ENCODE assay signal across 8 cellular contexts in the genomic region with DNA sequence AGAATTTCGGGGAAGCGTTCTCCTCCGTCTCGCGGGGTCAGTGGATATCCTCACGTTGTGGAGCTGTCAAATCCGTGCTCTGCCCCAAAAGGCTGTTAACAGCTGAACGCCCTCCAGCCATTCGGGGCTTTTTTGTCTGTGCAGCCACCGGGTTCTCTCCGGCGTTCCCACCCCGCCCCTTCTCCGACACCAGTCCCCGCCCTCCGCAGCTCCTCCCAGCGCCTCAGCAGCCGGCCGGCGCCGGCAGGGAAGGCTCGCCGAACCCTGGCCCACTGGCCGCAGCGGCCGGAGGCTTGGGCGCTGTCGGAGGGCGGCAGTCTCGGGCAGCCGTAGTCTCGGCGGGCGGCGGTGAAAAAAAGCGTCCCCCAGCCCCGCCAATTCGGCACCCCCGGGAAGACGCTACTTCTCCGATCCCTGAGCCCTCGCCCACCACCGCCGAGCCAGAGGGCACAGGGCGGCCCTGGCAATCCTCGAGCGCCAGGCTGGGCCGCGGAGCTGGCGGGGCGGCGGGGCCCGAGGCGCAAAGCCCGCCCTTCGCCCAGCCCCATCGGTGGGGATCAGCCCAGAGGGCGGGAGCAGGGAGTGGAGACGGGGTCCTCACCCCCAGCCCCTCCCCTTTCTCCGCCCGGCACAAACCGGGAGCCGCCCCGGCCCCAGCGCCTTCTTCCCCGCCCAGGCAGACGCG. TPM values are rescaled to one million over a fixed set of nuclear protein-coding genes. Genes with fewer than 3 reads are reported as not detected.
A peak's percentile ranks its signal among the peaks of the same experiment; 100 is the strongest.
DNase-seq lines count a peak whose midpoint lies in the region; ATAC-seq and TF ChIP-seq lines count a peak whose summit lies in the region.

A gene (minus strand): TSS at position 496 of the 685 bp plus-strand sequence. CDS start 773 bp downstream, outside the sequence.

- WGBS in right cardiac atrium: under 1% methylated on average over 68 of the region's 68 CpGs

- H3K36me3 ChIP-seq in uterus: no peaks in the 10 kb centered on the region

- intact Hi-C loops in T-helper 2 cell treated with Interferon-gamma antibody and Interleukin-4, amounts not matched to agents 100 ng/mL and 5 ng/mL, for 36 hours (cut with micrococcal nuclease): loop anchor here (1.0 to 5.0 kb wide), 11 partner anchors 85 to 1136 kb away; a partner anchor contains a TSS
- intact Hi-C loops in right cardiac atrium (cut with DNase I): loop anchor here in 2 of 4 donors (10.0 kb wide), 1 partner anchor 290 kb away; a partner anchor contains a TSS
- intact Hi-C loops in uterus (cut with DNase I; ENCODE audit: low total_unique reads): loop anchor here (10.0 kb wide), 1 partner anchor 250 kb away; a partner anchor contains a TSS

- H3K27ac ChIP-seq in right cardiac atrium (ENCODE audit: low read length): peak within 1 kb of the TSS; percentile 94
- H3K27ac ChIP-seq in uterus: peak within 1 kb of the TSS; percentile 98 to 99

- TF ChIP-seq POLR2A in uterus (IDR thresholded peaks at IDR 0.05): peak; percentile 86 to 96

- H3K4me1 ChIP-seq in right cardiac atrium (ENCODE audit: control insufficient read depth, insufficient read depth, low read length) (peaks cover 3% of the 10 kb centered on the region), uterus (no peaks in the 10 kb centered on the region)

- H3K9me3 ChIP-seq in right cardiac atrium (ENCODE audit: control insufficient read depth, low read length): no peaks in the 10 kb centered on the region
- no peaks in the 10 kb centered on the region for H3K9me3 ChIP-seq in uterus

- TF ChIP-seq CTCF in uterus (IDR thresholded peaks at IDR 0.05): peak in 2 of 4 experiments; percentile 2 to 15

- DNase-seq in NCI-H187 (lab: John Stamatoyannopoulos, UW) (peak; percentile 76 to 95), anterior cingulate cortex (lab: John Stamatoyannopoulos, UW) (peak in 57 of 58 donors; percentile 47 to 94 (median 86)), right cardiac atrium (peak; percentile 93 to 97 (median 97)), putamen (ENCODE audit: low spot score) (peak; percentile 90), uterus (peak; percentile 93 to 99)

- H3K27me3 ChIP-seq in right cardiac atrium (ENCODE audit: control insufficient read depth, insufficient read depth) (no peaks in the 10 kb centered on the region), uterus (no peaks in the 10 kb centered on the region)

- H3K4me3 ChIP-seq in right cardiac atrium (ENCODE audit: low read length) (peak within 1 kb of the TSS; percentile 85), uterus (peak within 1 kb of the TSS; percentile 79 to 88)

- ATAC-seq in GM18502 (IDR thresholded peaks at IDR 0.05; ENCODE audit: poor library complexity, unreplicated experiment) (peak; percentile 74), HG02885 (IDR thresholded peaks at IDR 0.05; ENCODE audit: poor library complexity, unreplicated experiment) (peak; percentile 73), right cardiac atrium (peak; percentile 96 to 97)

RNA-seq across cellular contexts. Expression of the gene that starts here (rescaled TPM):
- total RNA-seq in T-helper 2 cell treated with Interferon-gamma antibody and Interleukin-4, amounts not matched to agents 100 ng/mL and 5 ng/mL, for 36 hours: 14.4 and 15.0 TPM in 2 replicates
- 10 to 100 TPM; 26.5 to 60.5 (median 41.2) TPM for total RNA-seq in right cardiac atrium
- polyA plus RNA-seq in right cardiac atrium: 40.8 TPM
- total RNA-seq in uterus: 100 to 1,000 TPM in 1 of 4 donors, 10 to 100 TPM in 3; 32.3 to 104 (median 70.7) TPM

Comparison
In these comparisons a context has a peak if more than half of its experiments do, and no peak if none do; other contexts are left out.
1. Peak in every context shown above with its lines: DNase-seq, ATAC-seq, H3K4me3 ChIP-seq and H3K27ac ChIP-seq.